In the genomic region with DNA sequence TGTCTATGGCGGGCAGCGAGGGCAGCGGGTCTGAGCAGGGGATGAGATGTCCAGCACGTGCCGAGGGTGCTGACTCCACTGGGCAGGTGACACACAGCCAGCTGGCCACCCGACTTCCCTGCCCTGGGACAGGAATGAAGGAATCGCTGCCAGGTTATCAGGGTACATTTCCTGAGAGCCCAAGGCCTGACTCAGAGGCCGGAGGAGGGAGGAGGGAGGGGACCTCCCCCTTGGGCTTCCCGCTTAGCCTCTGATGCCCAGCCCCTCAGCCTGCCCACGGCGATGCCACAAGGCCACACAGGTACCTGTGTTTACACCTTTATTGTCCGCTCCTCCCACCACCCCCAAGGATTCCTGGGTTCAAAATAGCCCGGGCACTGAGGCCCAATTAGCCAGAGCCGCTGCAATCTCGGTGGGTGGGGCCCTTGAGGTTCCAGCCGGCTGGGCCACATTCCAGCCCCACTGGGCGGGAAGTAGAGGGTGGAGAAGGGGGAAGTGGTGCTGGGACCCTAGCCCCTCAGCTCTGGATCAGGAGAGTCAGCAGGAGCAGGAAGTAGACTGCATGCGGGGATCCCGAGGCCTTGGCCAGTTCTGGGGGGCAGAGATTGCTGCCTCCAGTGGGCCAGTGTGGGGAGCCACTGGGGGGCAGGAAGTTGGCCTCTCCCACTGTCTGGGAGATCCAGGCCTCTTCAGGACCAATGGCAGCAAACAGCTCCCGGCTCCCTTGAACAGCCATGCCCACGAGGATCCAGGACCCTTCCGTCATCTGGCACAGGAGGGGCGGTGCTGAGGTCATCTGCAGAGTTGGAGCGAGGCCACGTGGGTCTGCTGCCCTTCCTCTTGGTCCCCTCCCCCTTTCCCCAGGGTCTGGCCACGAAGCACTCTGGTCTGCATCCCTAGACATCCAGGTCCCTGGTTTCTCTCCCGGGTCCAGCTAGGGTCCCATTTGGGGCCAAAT, we compare ENCODE assay signal across 9 cellular contexts. TPM values are rescaled to one million over a fixed set of nuclear protein-coding genes. Genes with fewer than 3 reads are reported as not detected.
DNase-seq lines count a peak whose midpoint lies in the region; ATAC-seq and TF ChIP-seq lines count a peak whose summit lies in the region.
"Had no signal": no experiment of that assay in that cellular context is flagged by ENCODE, and none has a peak within 500 bp of the region (broad histone marks: within the 10 kb centered on the region; RNA-seq: fewer than 3 reads in every experiment).

No MANE protein-coding gene starts in this region.

- no peak overlapping the region for H3K4me3 ChIP-seq in epithelial cell of esophagus (ENCODE audit: low read length)

- peak; percentile 53 for TF ChIP-seq EP300 in Ishikawa (IDR thresholded peaks at IDR 0.05; ENCODE audit: borderline replicate concordance)

- H3K4me1 Mint-ChIP-seq in mesothelial cell of epicardium, result peaks cover 48% of the 10 kb centered on the region
- peaks cover 17% of the 10 kb centered on the region for H3K4me1 Mint-ChIP-seq in stimulated activated memory B cell treated with anti-CD40 and anti-IgM and Interleukin-4, amounts not matched to agents 10 μg/mL and 1 μg/mL and 100 μg/mL, for 72 hours

- no peak for ATAC-seq in stimulated activated memory B cell treated with anti-CD40 and anti-IgM and Interleukin-4, amounts not matched to agents 10 μg/mL and 1 μg/mL and 100 μg/mL, for 72 hours

- H3K27ac ChIP-seq in substantia nigra (ENCODE audit: low read depth, low read length, poor library complexity, severe bottlenecking), result no peak overlapping the region

- H3K9me3 Mint-ChIP-seq in mesothelial cell of epicardium, result no peaks in the 10 kb centered on the region
- no peaks in the 10 kb centered on the region for H3K9me3 Mint-ChIP-seq in stimulated activated memory B cell treated with anti-CD40 and anti-IgM and Interleukin-4, amounts not matched to agents 10 μg/mL and 1 μg/mL and 100 μg/mL, for 72 hours

- no peaks in the 10 kb centered on the region for H3K27me3 Mint-ChIP-seq in mesothelial cell of epicardium (ENCODE audit: low read depth)
- H3K27me3 Mint-ChIP-seq in stimulated activated memory B cell treated with anti-CD40 and anti-IgM and Interleukin-4, amounts not matched to agents 10 μg/mL and 1 μg/mL and 100 μg/mL, for 72 hours, result no peaks in the 10 kb centered on the region

- no peak for TF ChIP-seq CTCF in epithelial cell of esophagus (IDR thresholded peaks at IDR 0.05; ENCODE audit: insufficient read depth, low read depth, low read length, missing control alignments)
- TF ChIP-seq CTCF in mesothelial cell of epicardium (IDR thresholded peaks at IDR 0.05; ENCODE audit: unreplicated experiment), result no peak

- H3K27ac Mint-ChIP-seq in mesothelial cell of epicardium, result peak overlapping the region; percentile 79
- no peak overlapping the region for H3K27ac Mint-ChIP-seq in stimulated activated memory B cell treated with anti-CD40 and anti-IgM and Interleukin-4, amounts not matched to agents 10 μg/mL and 1 μg/mL and 100 μg/mL, for 72 hours

- TF ChIP-seq RAD21 in Ishikawa (IDR thresholded peaks at IDR 0.05; ENCODE audit: low read depth), result no peak

- H3K4me3 Mint-ChIP-seq in mesothelial cell of epicardium, result peak overlapping the region; percentile 9
- no peak overlapping the region for H3K4me3 Mint-ChIP-seq in stimulated activated memory B cell treated with anti-CD40 and anti-IgM and Interleukin-4, amounts not matched to agents 10 μg/mL and 1 μg/mL and 100 μg/mL, for 72 hours

- peak; percentile 88 for DNase-seq in 8988T
- peak; percentile 87 for DNase-seq in epithelial cell of esophagus (ENCODE audit: low read depth)
- peak in 1 of 2 experiments; percentile 65 for DNase-seq in mesothelial cell of epicardium (ENCODE audit: low spot score in 2 of 2, unreplicated experiment in 2 of 2)
- no peak for DNase-seq in globus pallidus (ENCODE audit: low spot score)
- DNase-seq in substantia nigra (lab: John Stamatoyannopoulos, UW), result no peak
- DNase-seq in NCI-H146 (lab: John Stamatoyannopoulos, UW), result no peak
- DNase-seq: activated T-cell treated with anti-CD3 and anti-CD28 coated beads, Interleukin-2, amount 50 U/mL, for 48 hours had no signal

- no peaks in the 10 kb centered on the region for H3K36me3 Mint-ChIP-seq in mesothelial cell of epicardium
- no peaks in the 10 kb centered on the region for H3K36me3 Mint-ChIP-seq in stimulated activated memory B cell treated with anti-CD40 and anti-IgM and Interleukin-4, amounts not matched to agents 10 μg/mL and 1 μg/mL and 100 μg/mL, for 72 hours

TF ChIP-seq in Ishikawa, 13 proteins besides CTCF, POLR2A, EP300 and RAD21:
- TF ChIP-seq ZBTB7A (IDR thresholded peaks at IDR 0.05; ENCODE audit: low read depth) (peak; percentile 97), NFIC (IDR thresholded peaks at IDR 0.05) (peak; percentile 81), EGR1 (IDR thresholded peaks at IDR 0.05) (0 out of 2 replicates have a peak, but pooled peaks have one; percentile 14), CREB1 (IDR thresholded peaks at IDR 0.05; ENCODE audit: low read depth) (no peak), TAF1 (IDR thresholded peaks at IDR 0.05; ENCODE audit: low read depth) (no peak), CEBPB (IDR thresholded peaks at IDR 0.05) (peak; percentile 55; the same call in 1 of the 2 replicates), MAX (IDR thresholded peaks at IDR 0.05) (peak; percentile 96), USF1 (IDR thresholded peaks at IDR 0.05) (peak; percentile 81), FOXM1 (IDR thresholded peaks at IDR 0.05; ENCODE audit: borderline replicate concordance, low read depth) (peak; percentile 70), YY1 (IDR thresholded peaks at IDR 0.05; ENCODE audit: low read depth) (0 out of 2 replicates have a peak, but pooled peaks have one; percentile 20), TEAD4 (IDR thresholded peaks at IDR 0.05) (peak; percentile 95), TCF12 (IDR thresholded peaks at IDR 0.05; ENCODE audit: low read depth) (peak; percentile 76)
- TF ChIP-seq, protein P1, sequence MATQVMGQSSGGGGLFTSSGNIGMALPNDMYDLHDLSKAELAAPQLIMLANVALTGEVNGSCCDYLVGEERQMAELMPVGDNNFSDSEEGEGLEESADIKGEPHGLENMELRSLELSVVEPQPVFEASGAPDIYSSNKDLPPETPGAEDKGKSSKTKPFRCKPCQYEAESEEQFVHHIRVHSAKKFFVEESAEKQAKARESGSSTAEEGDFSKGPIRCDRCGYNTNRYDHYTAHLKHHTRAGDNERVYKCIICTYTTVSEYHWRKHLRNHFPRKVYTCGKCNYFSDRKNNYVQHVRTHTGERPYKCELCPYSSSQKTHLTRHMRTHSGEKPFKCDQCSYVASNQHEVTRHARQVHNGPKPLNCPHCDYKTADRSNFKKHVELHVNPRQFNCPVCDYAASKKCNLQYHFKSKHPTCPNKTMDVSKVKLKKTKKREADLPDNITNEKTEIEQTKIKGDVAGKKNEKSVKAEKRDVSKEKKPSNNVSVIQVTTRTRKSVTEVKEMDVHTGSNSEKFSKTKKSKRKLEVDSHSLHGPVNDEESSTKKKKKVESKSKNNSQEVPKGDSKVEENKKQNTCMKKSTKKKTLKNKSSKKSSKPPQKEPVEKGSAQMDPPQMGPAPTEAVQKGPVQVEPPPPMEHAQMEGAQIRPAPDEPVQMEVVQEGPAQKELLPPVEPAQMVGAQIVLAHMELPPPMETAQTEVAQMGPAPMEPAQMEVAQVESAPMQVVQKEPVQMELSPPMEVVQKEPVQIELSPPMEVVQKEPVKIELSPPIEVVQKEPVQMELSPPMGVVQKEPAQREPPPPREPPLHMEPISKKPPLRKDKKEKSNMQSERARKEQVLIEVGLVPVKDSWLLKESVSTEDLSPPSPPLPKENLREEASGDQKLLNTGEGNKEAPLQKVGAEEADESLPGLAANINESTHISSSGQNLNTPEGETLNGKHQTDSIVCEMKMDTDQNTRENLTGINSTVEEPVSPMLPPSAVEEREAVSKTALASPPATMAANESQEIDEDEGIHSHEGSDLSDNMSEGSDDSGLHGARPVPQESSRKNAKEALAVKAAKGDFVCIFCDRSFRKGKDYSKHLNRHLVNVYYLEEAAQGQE (IDR thresholded peaks at IDR 0.05; ENCODE audit: low read depth), result peak; percentile 70

RNA-seq across cellular contexts. Expression of gene PRSS8, which starts 3.4 kb away (rescaled TPM):
- 79.1 to 84.3 TPM (median 79.9 TPM) in 3 replicates for total RNA-seq in mesothelial cell of epicardium

RNA-seq across cellular contexts. Expression of gene PRSS36, which starts 11.0 kb away (rescaled TPM):
- 0.96 to 1.7 TPM (median 1.4 TPM) in 3 replicates for total RNA-seq in mesothelial cell of epicardium

RNA-seq across cellular contexts. Expression of gene KAT8, which starts 21.4 kb away (rescaled TPM):
- total RNA-seq in mesothelial cell of epicardium, result 72.1 to 76.4 TPM (median 75.7 TPM) in 3 replicates

RNA-seq across cellular contexts. Expression of gene BCKDK, which starts 30.7 kb away (rescaled TPM):
- 36.4 to 37.3 TPM (median 37.0 TPM) in 3 replicates for total RNA-seq in mesothelial cell of epicardium

RNA-seq across cellular contexts. Expression of gene FUS, which starts 41.0 kb away (rescaled TPM):
- total RNA-seq in mesothelial cell of epicardium, result 718 to 743 TPM (median 733 TPM) in 3 replicates

Comparison
In these comparisons a context has a peak if more than half of its experiments do, and no peak if none do; other contexts are left out.
1. DNase-seq: peak in 8988T (single experiment) and epithelial cell of esophagus (single experiment); none in globus pallidus (single experiment), substantia nigra (0 of 49) and NCI-H146 (single experiment).